1 cellular context compared by ENCODE assay signal in the genomic region with DNA sequence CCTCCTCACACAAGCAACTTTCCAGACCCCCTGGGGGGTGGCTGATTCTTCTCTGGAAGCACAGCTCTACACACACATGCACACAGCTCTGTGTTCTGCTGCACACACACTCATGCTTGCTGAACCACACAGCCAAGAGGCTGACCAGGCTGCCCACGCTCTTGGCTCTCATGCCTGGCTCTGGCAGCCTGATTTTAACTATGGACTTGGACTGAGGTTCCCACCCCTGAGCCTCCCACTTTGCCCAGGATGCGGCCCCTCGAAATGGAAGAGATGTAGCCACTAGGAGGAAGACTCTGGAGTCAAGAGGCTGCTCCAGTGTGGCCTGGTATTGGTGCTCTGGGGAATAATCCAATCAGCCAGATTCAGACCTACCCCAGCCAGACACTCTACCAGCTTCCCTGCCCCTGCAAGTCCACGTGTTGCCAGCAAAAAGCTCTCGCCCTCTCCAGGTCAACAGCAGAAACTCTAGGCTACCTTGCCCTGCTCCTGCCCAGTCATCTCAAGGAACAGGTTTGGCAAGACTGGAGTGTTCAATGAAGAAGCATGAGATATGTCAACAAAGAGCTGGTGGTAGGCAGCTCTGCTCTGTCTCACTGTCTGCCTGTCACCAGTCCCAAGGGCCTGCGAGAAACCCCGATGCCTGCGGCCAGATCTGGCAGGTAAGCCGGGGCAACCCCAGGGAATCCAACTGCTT.
TF ChIP-seq lines count a peak whose summit lies in the region.

No MANE protein-coding gene starts in this region.

TF ChIP-seq in GM23338, 12 proteins besides CTCF, POLR2A, EP300 and RAD21 (continued from another document):
- TF ChIP-seq, protein P1, sequence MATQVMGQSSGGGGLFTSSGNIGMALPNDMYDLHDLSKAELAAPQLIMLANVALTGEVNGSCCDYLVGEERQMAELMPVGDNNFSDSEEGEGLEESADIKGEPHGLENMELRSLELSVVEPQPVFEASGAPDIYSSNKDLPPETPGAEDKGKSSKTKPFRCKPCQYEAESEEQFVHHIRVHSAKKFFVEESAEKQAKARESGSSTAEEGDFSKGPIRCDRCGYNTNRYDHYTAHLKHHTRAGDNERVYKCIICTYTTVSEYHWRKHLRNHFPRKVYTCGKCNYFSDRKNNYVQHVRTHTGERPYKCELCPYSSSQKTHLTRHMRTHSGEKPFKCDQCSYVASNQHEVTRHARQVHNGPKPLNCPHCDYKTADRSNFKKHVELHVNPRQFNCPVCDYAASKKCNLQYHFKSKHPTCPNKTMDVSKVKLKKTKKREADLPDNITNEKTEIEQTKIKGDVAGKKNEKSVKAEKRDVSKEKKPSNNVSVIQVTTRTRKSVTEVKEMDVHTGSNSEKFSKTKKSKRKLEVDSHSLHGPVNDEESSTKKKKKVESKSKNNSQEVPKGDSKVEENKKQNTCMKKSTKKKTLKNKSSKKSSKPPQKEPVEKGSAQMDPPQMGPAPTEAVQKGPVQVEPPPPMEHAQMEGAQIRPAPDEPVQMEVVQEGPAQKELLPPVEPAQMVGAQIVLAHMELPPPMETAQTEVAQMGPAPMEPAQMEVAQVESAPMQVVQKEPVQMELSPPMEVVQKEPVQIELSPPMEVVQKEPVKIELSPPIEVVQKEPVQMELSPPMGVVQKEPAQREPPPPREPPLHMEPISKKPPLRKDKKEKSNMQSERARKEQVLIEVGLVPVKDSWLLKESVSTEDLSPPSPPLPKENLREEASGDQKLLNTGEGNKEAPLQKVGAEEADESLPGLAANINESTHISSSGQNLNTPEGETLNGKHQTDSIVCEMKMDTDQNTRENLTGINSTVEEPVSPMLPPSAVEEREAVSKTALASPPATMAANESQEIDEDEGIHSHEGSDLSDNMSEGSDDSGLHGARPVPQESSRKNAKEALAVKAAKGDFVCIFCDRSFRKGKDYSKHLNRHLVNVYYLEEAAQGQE (IDR thresholded peaks at IDR 0.05; ENCODE audit: unreplicated experiment), result no peak
- TF ChIP-seq ZNF462 (CRISPR knock-in tag; IDR thresholded peaks at IDR 0.05), result no peak
